Comparison of ENCODE assay signal across 29 cellular contexts in the genomic region with DNA sequence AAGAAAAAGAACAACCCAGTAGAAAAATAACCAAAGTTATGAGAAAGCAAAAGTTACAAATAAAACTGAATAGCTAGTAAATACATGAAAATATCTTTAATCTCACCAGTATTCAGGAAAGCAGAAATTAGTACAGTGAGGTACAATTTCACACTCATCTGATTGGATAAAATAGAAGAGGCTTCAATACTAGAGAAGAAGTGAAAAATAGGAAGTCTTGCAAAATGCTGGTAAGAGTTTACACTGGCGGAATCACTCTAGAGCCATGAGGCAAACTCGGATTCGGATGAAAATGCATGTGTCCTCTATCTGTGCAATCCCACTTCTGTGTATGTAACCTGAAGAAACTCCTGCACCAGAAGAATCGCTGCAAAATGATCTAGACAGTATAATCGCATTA.
"Had no signal": no experiment of that assay in that cellular context is flagged by ENCODE, and none has a peak within 500 bp of the region (broad histone marks: within the 10 kb centered on the region; RNA-seq: fewer than 3 reads in every experiment).

No MANE protein-coding gene starts in this region.

- H3K36me3 ChIP-seq: esophagus squamous epithelium, heart right ventricle, lower lobe of right lung, ovary, sigmoid colon, stomach, thyroid gland had no signal

- H3K27ac ChIP-seq: esophagus squamous epithelium, heart right ventricle, lower lobe of right lung, ovary, psoas muscle, sigmoid colon, stomach, thyroid gland had no signal

- H3K9me3 ChIP-seq: esophagus squamous epithelium, heart right ventricle, lower lobe of right lung, ovary, psoas muscle, sigmoid colon, stomach, thyroid gland had no signal

- DNase-seq: cortex of kidney; effector memory CD8-positive, alpha-beta T cell; erythroblast; esophagus squamous epithelium; foreskin melanocyte; glutamatergic neuron; heart right ventricle; hypothalamus; immature natural killer cell; islet precursor cell; kidney glomerular epithelial cell; left colon; left ventricle myocardium superior; lower lobe of right lung; naive thymus-derived CD8-positive, alpha-beta T cell; nephron progenitor cell; nucleus accumbens; ovary; posterior cingulate gyrus; psoas muscle; right cardiac atrium; sigmoid colon; stimulated activated CD4-positive, alpha-beta T cell treated with anti-CD3 and anti-CD28 coated beads, Interleukin-2, amount 100 ng/mL, for 24 hours; stimulated activated CD4-positive, alpha-beta T cell treated with anti-CD3 and anti-CD28 coated beads, Interleukin-4, amount 100 ng/mL, for 24 hours; stimulated activated naive CD4-positive, alpha-beta T cell treated with Interleukin-2 at 50 U/mL for 16 hours; stomach; thyroid gland; trophoblast cell had no signal

- H3K27me3 ChIP-seq: heart right ventricle, ovary, sigmoid colon, stomach, thyroid gland had no signal

- H3K4me1 ChIP-seq: thyroid gland had no signal

- H3K4me3 ChIP-seq: esophagus squamous epithelium, heart right ventricle, lower lobe of right lung, ovary, psoas muscle, sigmoid colon, stomach, thyroid gland had no signal

- ATAC-seq: effector memory CD8-positive, alpha-beta T cell; heart right ventricle; left colon; left ventricle myocardium superior; lower lobe of right lung; naive thymus-derived CD8-positive, alpha-beta T cell; psoas muscle; right cardiac atrium; stimulated activated effector memory CD8-positive, alpha-beta T cell treated with anti-CD3 and anti-CD28 coated beads, Interleukin-12 subunit alpha, Interleukin-12 subunit beta, amount 100 ng/mL, for 72 hours had no signal
